1 cellular context compared by ENCODE assay signal in the genomic region with DNA sequence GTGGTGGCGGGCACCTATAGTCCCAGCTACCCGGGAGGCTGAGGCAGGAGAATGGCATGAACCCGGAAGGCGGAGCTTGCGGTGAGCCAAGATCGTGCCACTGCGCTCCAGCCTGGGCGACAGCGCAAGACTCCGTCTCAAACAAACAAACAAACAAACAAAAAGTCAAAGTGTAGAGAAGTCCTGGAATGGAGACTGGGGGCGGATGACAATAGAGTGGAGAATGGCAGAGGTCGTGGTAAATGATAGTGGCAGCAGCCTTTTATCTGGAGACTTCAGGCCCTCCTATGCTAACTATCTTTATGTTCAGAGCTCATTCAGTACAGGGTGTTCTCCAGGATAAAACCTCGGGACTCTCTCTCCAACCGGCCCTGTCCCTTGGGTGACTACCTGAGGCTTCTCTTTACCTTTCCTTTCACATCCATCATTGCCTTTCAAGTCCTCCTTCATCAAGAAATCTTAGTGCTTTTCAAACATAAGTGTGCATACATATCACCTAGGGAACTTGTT.
TF ChIP-seq lines count a peak whose summit lies in the region.

No MANE protein-coding gene starts in this region.

TF ChIP-seq in K562, 482 proteins besides CTCF, POLR2A, EP300 and RAD21 (continued from another document and continues in another):
- TF ChIP-seq MIER1 (IDR thresholded peaks at IDR 0.05; ENCODE audit: low read depth) (no peak), ETS1 (conservative IDR thresholded peaks at IDR 0.05; ENCODE audit: control insufficient read depth, low read depth, low read length) (0 out of 2 replicates have a peak, but pooled peaks have one; percentile 69), HMG20A (CRISPR knock-in tag; conservative IDR thresholded peaks at IDR 0.05) (no peak), JUNB (CRISPR knock-in tag; conservative IDR thresholded peaks at IDR 0.05) (no peak), HMGXB4 (CRISPR knock-in tag; IDR thresholded peaks at IDR 0.05) (no peak), CREB3L1 (IDR thresholded peaks at IDR 0.05; ENCODE audit: borderline replicate concordance, low read depth) (peak; percentile 32; the same call in 1 of the 2 replicates), ZFX (CRISPR knock-in tag; IDR thresholded peaks at IDR 0.05) (0 out of 2 replicates have a peak, but pooled peaks have one; percentile 18), ZNF354B (CRISPR knock-in tag; IDR thresholded peaks at IDR 0.05) (peak; percentile 18; the same call in 1 of the 2 replicates), CCAR2 (IDR thresholded peaks at IDR 0.05; ENCODE audit: low read depth, low read length) (no peak), POLR2H (tag; IDR thresholded peaks at IDR 0.05; ENCODE audit: low read depth) (no peak), ZEB2 (IDR thresholded peaks at IDR 0.05) (peak; percentile 97), ZNF212 (CRISPR knock-in tag; IDR thresholded peaks at IDR 0.05) (0 out of 2 replicates have a peak, but pooled peaks have one; percentile 22), RBM39 (optimal IDR thresholded peaks at IDR 0.05; ENCODE audit: low read depth, low read length) (no peak), ZC3H8 (IDR thresholded peaks at IDR 0.05) (0 out of 2 replicates have a peak, but pooled peaks have one; percentile 59), ZBTB26 (CRISPR knock-in tag; IDR thresholded peaks at IDR 0.05) (peak; percentile 89; the same call in 1 of the 2 replicates), THRB (CRISPR knock-in tag; conservative IDR thresholded peaks at IDR 0.05) (peak; percentile 86), CEBPB (tag; IDR thresholded peaks at IDR 0.05) (no peak), ARID1B (IDR thresholded peaks at IDR 0.05) (peak; percentile 100), MXI1 (IDR thresholded peaks at IDR 0.05; ENCODE audit: low read depth, low read length) (peak; percentile 80; the same call in 1 of the 2 replicates), HNRNPK (IDR thresholded peaks at IDR 0.05; ENCODE audit: low read depth, low read length, poor library complexity, severe bottlenecking) (no peak), ILK (tag; IDR thresholded peaks at IDR 0.05; ENCODE audit: borderline replicate concordance, low read depth) (no peak), SNRNP70 (optimal IDR thresholded peaks at IDR 0.05; ENCODE audit: low read depth, low read length) (no peak), ZNF384 (IDR thresholded peaks at IDR 0.05; ENCODE audit: low read depth, low read length) (no peak), EZH2 (IDR thresholded peaks at IDR 0.05; ENCODE audit: borderline replicate concordance, low read depth, low read length) (peak; percentile 82; the same call in 1 of the 2 replicates), SMAD4 (CRISPR knock-in tag; conservative IDR thresholded peaks at IDR 0.05) (peak; percentile 94), ZNF143 (CRISPR knock-in tag; IDR thresholded peaks at IDR 0.05) (no peak), ZNF75A (CRISPR knock-in tag; IDR thresholded peaks at IDR 0.05) (no peak), THAP12 (CRISPR knock-in tag; IDR thresholded peaks at IDR 0.05) (no peak), CHCHD3 (CRISPR knock-in tag; IDR thresholded peaks at IDR 0.05) (no peak), DEAF1 (CRISPR knock-in tag; IDR thresholded peaks at IDR 0.05) (no peak), SP1 (CRISPR knock-in tag; IDR thresholded peaks at IDR 0.05) (peak; percentile 24; the same call in 1 of the 2 replicates), KDM1A (IDR thresholded peaks at IDR 0.05) (peak; percentile 96 to 98), JUND (IDR thresholded peaks at IDR 0.05; ENCODE audit: borderline replicate concordance, low read depth, low read length) (peak; percentile 61; the same call in 1 of the 2 replicates), JUND (tag; IDR thresholded peaks at IDR 0.05; ENCODE audit: borderline replicate concordance, low read depth, low read length) (no peak; the same call in 2 of the 3 replicates), ARNT (IDR thresholded peaks at IDR 0.05) (peak; percentile 98 to 99), RHOXF2B (CRISPR knock-in tag; conservative IDR thresholded peaks at IDR 0.05) (no peak), GABPB1 (CRISPR knock-in tag; IDR thresholded peaks at IDR 0.05) (no peak), MAFF (IDR thresholded peaks at IDR 0.05; ENCODE audit: low read length) (no peak), ZNF764 (CRISPR knock-in tag; IDR thresholded peaks at IDR 0.05; ENCODE audit: low read depth) (no peak), EHMT2 (IDR thresholded peaks at IDR 0.05) (peak; percentile 77; the same call in 1 of the 2 replicates), ZNF707 (CRISPR knock-in tag; conservative IDR thresholded peaks at IDR 0.05) (0 out of 2 replicates have a peak, but pooled peaks have one; percentile 62), ZBTB49 (CRISPR knock-in tag; IDR thresholded peaks at IDR 0.05; ENCODE audit: borderline replicate concordance) (no peak), ZNF217 (CRISPR knock-in tag; IDR thresholded peaks at IDR 0.05) (no peak), NFE2L1 (tag; IDR thresholded peaks at IDR 0.05; ENCODE audit: borderline replicate concordance, low read depth) (no peak), POU5F1 (IDR thresholded peaks at IDR 0.05; ENCODE audit: borderline replicate concordance, low read depth, low read length, partially characterized antibody) (no peak)
- TF ChIP-seq, protein P1, sequence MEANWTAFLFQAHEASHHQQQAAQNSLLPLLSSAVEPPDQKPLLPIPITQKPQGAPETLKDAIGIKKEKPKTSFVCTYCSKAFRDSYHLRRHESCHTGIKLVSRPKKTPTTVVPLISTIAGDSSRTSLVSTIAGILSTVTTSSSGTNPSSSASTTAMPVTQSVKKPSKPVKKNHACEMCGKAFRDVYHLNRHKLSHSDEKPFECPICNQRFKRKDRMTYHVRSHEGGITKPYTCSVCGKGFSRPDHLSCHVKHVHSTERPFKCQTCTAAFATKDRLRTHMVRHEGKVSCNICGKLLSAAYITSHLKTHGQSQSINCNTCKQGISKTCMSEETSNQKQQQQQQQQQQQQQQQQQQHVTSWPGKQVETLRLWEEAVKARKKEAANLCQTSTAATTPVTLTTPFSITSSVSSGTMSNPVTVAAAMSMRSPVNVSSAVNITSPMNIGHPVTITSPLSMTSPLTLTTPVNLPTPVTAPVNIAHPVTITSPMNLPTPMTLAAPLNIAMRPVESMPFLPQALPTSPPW (CRISPR knock-in tag; IDR thresholded peaks at IDR 0.05), result peak; percentile 90
- TF ChIP-seq, protein P2, sequence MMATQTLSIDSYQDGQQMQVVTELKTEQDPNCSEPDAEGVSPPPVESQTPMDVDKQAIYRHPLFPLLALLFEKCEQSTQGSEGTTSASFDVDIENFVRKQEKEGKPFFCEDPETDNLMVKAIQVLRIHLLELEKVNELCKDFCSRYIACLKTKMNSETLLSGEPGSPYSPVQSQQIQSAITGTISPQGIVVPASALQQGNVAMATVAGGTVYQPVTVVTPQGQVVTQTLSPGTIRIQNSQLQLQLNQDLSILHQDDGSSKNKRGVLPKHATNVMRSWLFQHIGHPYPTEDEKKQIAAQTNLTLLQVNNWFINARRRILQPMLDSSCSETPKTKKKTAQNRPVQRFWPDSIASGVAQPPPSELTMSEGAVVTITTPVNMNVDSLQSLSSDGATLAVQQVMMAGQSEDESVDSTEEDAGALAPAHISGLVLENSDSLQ (IDR thresholded peaks at IDR 0.05), result peak; percentile 66; the same call in 1 of the 2 replicates
